30 cellular contexts compared by ENCODE assay signal in genomic region chr2:180370476-180371205, GRCh38.
"Had no signal": no experiment of that assay in that cellular context is flagged by ENCODE, and none has a peak within 500 bp of the region (broad histone marks: within the 10 kb centered on the region; RNA-seq: fewer than 3 reads in every experiment).

No MANE protein-coding gene starts in this region.

- H3K9me3 Mint-ChIP-seq: activated CD4-positive, alpha-beta memory T cell treated with anti-CD3 and anti-CD28 coated beads, Interleukin-2, amount 10 ng/mL, durations not matched to agents 7 days and 5 days; activated CD4-positive, alpha-beta T cell treated with anti-CD3 and anti-CD28 coated beads, Interleukin-2, amount 10 ng/mL, durations not matched to agents 7 days and 5 days; activated naive CD4-positive, alpha-beta T cell treated with anti-CD3 and anti-CD28 coated beads, Interleukin-2, amount 50 U/mL, for 24 hours; activated naive CD8-positive, alpha-beta T cell treated with anti-CD3 and anti-CD28 coated beads, Interleukin-2, amount 50 U/mL, for 24 hours; activated T-cell treated with anti-CD3 and anti-CD28 coated beads, Interleukin-2, amount 50 U/mL, for 24 hours; mesothelial cell of epicardium; neural progenitor cell; WTC11 had no signal

- H3K4me3 Mint-ChIP-seq: activated CD4-positive, alpha-beta memory T cell treated with anti-CD3 and anti-CD28 coated beads, Interleukin-2, amount 10 ng/mL, durations not matched to agents 7 days and 5 days; activated CD4-positive, alpha-beta T cell treated with anti-CD3 and anti-CD28 coated beads, Interleukin-2, amount 10 ng/mL, durations not matched to agents 7 days and 5 days; activated naive CD4-positive, alpha-beta T cell treated with anti-CD3 and anti-CD28 coated beads, Interleukin-2, amount 50 U/mL, for 24 hours; activated naive CD8-positive, alpha-beta T cell treated with anti-CD3 and anti-CD28 coated beads, Interleukin-2, amount 50 U/mL, for 24 hours; activated T-cell treated with anti-CD3 and anti-CD28 coated beads, Interleukin-2, amount 50 U/mL, for 24 hours; mesothelial cell of epicardium; naive thymus-derived CD8-positive, alpha-beta T cell; neural progenitor cell; WTC11 had no signal

- H3K36me3 Mint-ChIP-seq: activated naive CD4-positive, alpha-beta T cell treated with anti-CD3 and anti-CD28 coated beads, Interleukin-2, amount 50 U/mL, for 24 hours; mesothelial cell of epicardium; naive thymus-derived CD8-positive, alpha-beta T cell; neural progenitor cell; WTC11 had no signal

- H3K27ac Mint-ChIP-seq: activated CD4-positive, alpha-beta memory T cell treated with anti-CD3 and anti-CD28 coated beads, Interleukin-2, amount 10 ng/mL, durations not matched to agents 7 days and 5 days; activated CD4-positive, alpha-beta T cell treated with anti-CD3 and anti-CD28 coated beads, Interleukin-2, amount 10 ng/mL, durations not matched to agents 7 days and 5 days; activated naive CD4-positive, alpha-beta T cell treated with anti-CD3 and anti-CD28 coated beads, Interleukin-2, amount 50 U/mL, for 24 hours; activated naive CD8-positive, alpha-beta T cell treated with anti-CD3 and anti-CD28 coated beads, Interleukin-2, amount 50 U/mL, for 24 hours; activated T-cell treated with anti-CD3 and anti-CD28 coated beads, Interleukin-2, amount 50 U/mL, for 24 hours; mesothelial cell of epicardium; naive thymus-derived CD8-positive, alpha-beta T cell; neural progenitor cell; WTC11 had no signal

- H3K4me1 Mint-ChIP-seq: activated CD4-positive, alpha-beta memory T cell treated with anti-CD3 and anti-CD28 coated beads, Interleukin-2, amount 10 ng/mL, durations not matched to agents 7 days and 5 days; activated CD4-positive, alpha-beta T cell treated with anti-CD3 and anti-CD28 coated beads, Interleukin-2, amount 10 ng/mL, durations not matched to agents 7 days and 5 days; activated naive CD4-positive, alpha-beta T cell treated with anti-CD3 and anti-CD28 coated beads, Interleukin-2, amount 50 U/mL, for 24 hours; activated naive CD8-positive, alpha-beta T cell treated with anti-CD3 and anti-CD28 coated beads, Interleukin-2, amount 50 U/mL, for 24 hours; mesothelial cell of epicardium; naive thymus-derived CD8-positive, alpha-beta T cell; neural progenitor cell had no signal

- H3K27ac ChIP-seq: colonic mucosa, epithelial cell of prostate, esophagus squamous epithelium, neural progenitor cell, parathyroid adenoma, psoas muscle, right atrium auricular region, spleen, suprapubic skin, tibial artery, upper lobe of right lung had no signal

- ATAC-seq: activated naive CD8-positive, alpha-beta T cell treated with anti-CD3 and anti-CD28 coated beads, Interleukin-2, amount 50 U/mL, for 24 hours; left colon; naive thymus-derived CD8-positive, alpha-beta T cell; psoas muscle; upper lobe of right lung; WTC11 had no signal

- DNase-seq: activated CD4-positive, alpha-beta memory T cell treated with anti-CD3 and anti-CD28 coated beads, Interleukin-2, amount 10 ng/mL, durations not matched to agents 7 days and 5 days; activated CD4-positive, alpha-beta T cell treated with anti-CD3 and anti-CD28 coated beads for 1 hour; activated CD4-positive, alpha-beta T cell treated with anti-CD3 and anti-CD28 coated beads, Interleukin-2, amount 10 ng/mL, durations not matched to agents 7 days and 5 days; activated CD8-positive, alpha-beta memory T cell treated with anti-CD3 and anti-CD28 coated beads, Interleukin-2, amount 50 U/mL, for 48 hours; activated gamma-delta T cell treated with Interleukin-2 at 50 U/mL for 16 hours; activated naive CD8-positive, alpha-beta T cell treated with anti-CD3 and anti-CD28 coated beads, Interleukin-2, amount 50 U/mL, for 24 hours; activated T-cell treated with anti-CD3 and anti-CD28 coated beads, Interleukin-2, amount 50 U/mL, for 24 hours; colonic mucosa; effector CD8-positive, alpha-beta T cell; esophagus squamous epithelium; head of caudate nucleus; hippocampal formation; kidney; left colon; naive thymus-derived CD8-positive, alpha-beta T cell; occipital lobe; psoas muscle; spleen; stimulated activated naive CD4-positive, alpha-beta T cell; T-helper 2 cell; tibial artery; upper lobe of right lung had no signal

- H3K27me3 Mint-ChIP-seq: activated CD4-positive, alpha-beta memory T cell treated with anti-CD3 and anti-CD28 coated beads, Interleukin-2, amount 10 ng/mL, durations not matched to agents 7 days and 5 days; activated CD4-positive, alpha-beta T cell treated with anti-CD3 and anti-CD28 coated beads, Interleukin-2, amount 10 ng/mL, durations not matched to agents 7 days and 5 days; activated naive CD8-positive, alpha-beta T cell treated with anti-CD3 and anti-CD28 coated beads, Interleukin-2, amount 50 U/mL, for 24 hours; activated T-cell treated with anti-CD3 and anti-CD28 coated beads, Interleukin-2, amount 50 U/mL, for 24 hours; naive thymus-derived CD8-positive, alpha-beta T cell had no signal

- H3K4me3 ChIP-seq: colonic mucosa, esophagus squamous epithelium, neural progenitor cell, psoas muscle, right atrium auricular region, spleen, suprapubic skin, tibial artery, upper lobe of right lung had no signal
